In the genomic region with DNA sequence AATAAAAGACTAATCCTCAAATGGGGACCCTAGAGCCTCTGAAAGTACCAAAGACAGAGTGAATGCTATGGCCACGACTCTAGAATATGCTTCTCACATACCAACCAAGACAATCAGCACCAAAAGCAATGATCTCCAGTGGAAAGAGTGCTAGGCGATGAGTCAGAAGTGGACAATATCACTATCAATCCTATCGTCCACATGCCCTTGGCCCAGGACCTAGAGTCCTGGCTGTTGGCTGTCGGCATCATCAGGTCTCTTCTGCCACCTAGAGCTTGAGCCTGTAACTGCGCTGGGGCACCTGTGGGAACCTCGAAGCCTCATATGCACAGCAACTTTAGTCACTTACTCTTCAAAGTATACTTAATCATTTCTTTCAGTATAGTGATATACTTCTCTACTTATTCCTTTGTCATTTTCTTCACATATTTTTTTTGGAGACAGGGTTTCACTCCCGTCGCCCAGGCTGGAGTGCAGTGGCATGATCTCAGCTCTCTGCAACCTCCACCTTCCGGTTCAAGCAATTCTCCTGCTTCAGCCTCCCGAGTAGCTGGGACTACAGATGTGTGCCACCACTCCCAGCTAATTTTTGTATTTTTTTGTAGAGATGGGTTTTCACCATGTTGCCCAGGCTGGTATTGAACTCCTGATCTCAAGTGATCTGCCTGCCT, we compare ENCODE assay signal across 8 cellular contexts. TPM values are rescaled to one million over a fixed set of nuclear protein-coding genes. Genes with fewer than 3 reads are reported as not detected.
DNase-seq lines count a peak whose midpoint lies in the region; ATAC-seq and TF ChIP-seq lines count a peak whose summit lies in the region.

No MANE protein-coding gene starts in this region.

- H3K27ac ChIP-seq in Karpas-422 (ENCODE audit: low read length) (no peak overlapping the region), WERI-Rb-1 (no peak overlapping the region), lower lobe of right lung (no peak overlapping the region)

- no peaks in the 10 kb centered on the region for H3K4me1 ChIP-seq in Karpas-422 (ENCODE audit: low read length)
- no peaks in the 10 kb centered on the region for H3K4me1 ChIP-seq in lower lobe of right lung

- H3K79me2 ChIP-seq in Karpas-422 (ENCODE audit: low read length) = no peaks in the 10 kb centered on the region

- peaks cover 46% of the 10 kb centered on the region; the same call in 1 of the 2 replicates for H3K36me3 ChIP-seq in Karpas-422 (ENCODE audit: insufficient read depth, low read length)
- H3K36me3 ChIP-seq in WERI-Rb-1 = peaks cover 45% of the 10 kb centered on the region
- H3K36me3 ChIP-seq in lower lobe of right lung = peaks cover 95% of the 10 kb centered on the region

- H3K9me3 ChIP-seq in Karpas-422 (ENCODE audit: low read length) = no peaks in the 10 kb centered on the region
- H3K9me3 ChIP-seq in WERI-Rb-1 (ENCODE audit: severe bottlenecking) = no peaks in the 10 kb centered on the region
- H3K9me3 ChIP-seq in lower lobe of right lung = no peaks in the 10 kb centered on the region

- H4K20me1 ChIP-seq in Karpas-422 (ENCODE audit: insufficient read depth, low read depth, low read length) = no peaks in the 10 kb centered on the region

- intact Hi-C loops in lower lobe of right lung (cut with DNase I) = no loop called here
- intact Hi-C loops in posterior vena cava (cut with DNase I) = no loop called here

- H3K27me3 ChIP-seq in Karpas-422 (ENCODE audit: low read length) = no peaks in the 10 kb centered on the region
- no peaks in the 10 kb centered on the region for H3K27me3 ChIP-seq in WERI-Rb-1 (ENCODE audit: insufficient read depth, low read depth, severe bottlenecking)
- no peaks in the 10 kb centered on the region for H3K27me3 ChIP-seq in lower lobe of right lung (ENCODE audit: low read depth)

- no peak overlapping the region for H3K4me2 ChIP-seq in Karpas-422 (ENCODE audit: low read depth, low read length, poor library complexity, severe bottlenecking)

- no peak overlapping the region for H3K9ac ChIP-seq in Karpas-422 (ENCODE audit: low read length)

- H2AFZ ChIP-seq in Karpas-422 (ENCODE audit: low read length) = no peak overlapping the region

- DNase-seq in Daoy (ENCODE audit: low read depth) (peak; percentile 79), Karpas-422 (peak; percentile 55), WERI-Rb-1 (peak; percentile 79), dermis blood vessel endothelial cell (peak; percentile 93), lower lobe of right lung (no peak), stromal cell of bone marrow (ENCODE audit: low read depth) (peak; percentile 48), posterior vena cava (ENCODE audit: low spot score) (no peak)

- H3K4me3 ChIP-seq in Karpas-422 (ENCODE audit: low read length) (no peak overlapping the region), WERI-Rb-1 (ENCODE audit: low read depth, low read length) (no peak overlapping the region), lower lobe of right lung (no peak overlapping the region)

- H3K9me2 ChIP-seq in Karpas-422 (replicated peaks; ENCODE audit: insufficient read depth, low read length) = no peaks in the 10 kb centered on the region

- peak; percentile 85 to 87 for ATAC-seq in lower lobe of right lung
- no peak for ATAC-seq in GM19395 (IDR thresholded peaks at IDR 0.05; ENCODE audit: unreplicated experiment)

- TF ChIP-seq CTCF in WERI-Rb-1 (IDR thresholded peaks at IDR 0.05; ENCODE audit: low read depth, low read length) (peak; percentile 95), lower lobe of right lung (IDR thresholded peaks at IDR 0.05) (peak; percentile 78)

RNA-seq across cellular contexts. Expression of gene NOL10, which starts 29.7 kb away (rescaled TPM):
- 89.2 and 106 TPM in 2 replicates for total RNA-seq in Daoy (2014; rRNA removed; shearing (Covaris generic))
- 16.6 and 19.6 TPM in 2 replicates for total RNA-seq in Karpas-422 (2014; rRNA removed; shearing (Covaris generic); ENCODE audit: low replicate concordance)
- 26.7 and 38.2 TPM in 2 replicates for total RNA-seq in dermis blood vessel endothelial cell
- total RNA-seq in lower lobe of right lung = 17.2 TPM
- total RNA-seq in posterior vena cava = 10 to 100 TPM; 20.9 to 23.6 TPM

Comparison
In these comparisons a context has a peak if more than half of its experiments do, and no peak if none do; other contexts are left out.
1. DNase-seq: peak in Daoy (single experiment), Karpas-422 (single experiment), WERI-Rb-1 (single experiment), dermis blood vessel endothelial cell (single experiment) and stromal cell of bone marrow (single experiment); none in lower lobe of right lung (single experiment) and posterior vena cava (single experiment).